ENCODE assay signal across 14 cellular contexts in the genomic region with DNA sequence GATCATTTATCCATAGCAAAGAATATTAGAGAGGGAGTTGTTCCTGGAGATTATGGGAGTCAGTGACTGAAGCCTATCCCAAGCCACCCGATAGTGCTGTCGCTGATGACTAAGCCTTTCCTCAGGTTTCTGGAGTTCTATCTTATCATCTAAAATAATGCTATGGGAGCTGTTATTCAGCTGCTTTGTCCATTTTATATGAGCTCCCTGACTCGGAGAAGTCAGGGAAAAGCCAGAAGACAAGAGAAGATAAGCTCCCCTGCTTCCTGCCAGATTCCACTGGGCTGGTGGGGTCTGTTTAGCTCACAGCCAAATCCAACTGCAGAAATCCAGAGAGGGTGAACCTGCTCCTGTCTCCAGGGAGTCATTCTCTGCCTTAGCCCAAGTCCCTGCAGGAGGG.
"Had no signal": no experiment of that assay in that cellular context is flagged by ENCODE, and none has a peak within 500 bp of the region (broad histone marks: within the 10 kb centered on the region; RNA-seq: fewer than 3 reads in every experiment).

No MANE protein-coding gene starts in this region.

- H3K27me3 ChIP-seq: thyroid gland, uterus had no signal

- DNase-seq: activated CD4-positive, alpha-beta T cell treated with anti-CD3 and anti-CD28 coated beads for 1 hour; activated CD4-positive, alpha-beta T cell treated with anti-CD3 and anti-CD28 coated beads, Interleukin-2, amount 50 U/mL, for 48 hours; activated CD8-positive, alpha-beta memory T cell treated with anti-CD3 and anti-CD28 coated beads, Interleukin-2, amount 10 ng/mL, durations not matched to agents 7 days and 5 days; activated gamma-delta T cell; activated naive CD8-positive, alpha-beta T cell treated with anti-CD3 and anti-CD28 coated beads, Interleukin-2, amount 10 ng/mL, durations not matched to agents 7 days and 5 days; activated T-cell treated with anti-CD3 and anti-CD28 coated beads, Interleukin-2, amount 50 U/mL, for 24 hours; effector CD4-positive, alpha-beta T cell; hippocampal formation; midbrain; posterior cingulate gyrus; small intestine; thyroid gland; uterus had no signal

- H3K4me1 ChIP-seq: thyroid gland, uterus had no signal

- H3K27ac ChIP-seq: epithelial cell of prostate, thyroid gland, uterus had no signal

- H3K36me3 ChIP-seq: thyroid gland, uterus had no signal

- H3K9me3 ChIP-seq: thyroid gland, uterus had no signal

- H3K4me3 ChIP-seq: thyroid gland, uterus had no signal
